9 cellular contexts compared by ENCODE assay signal in genomic region chr14:26597136-26598080, GRCh38. TPM values are rescaled to one million over a fixed set of nuclear protein-coding genes. Genes with fewer than 3 reads are reported as not detected.
DNase-seq lines count a peak whose midpoint lies in the region; TF ChIP-seq lines count a peak whose summit lies in the region.
"Had no signal": no experiment of that assay in that cellular context is flagged by ENCODE, and none has a peak within 500 bp of the region (broad histone marks: within the 10 kb centered on the region; RNA-seq: fewer than 3 reads in every experiment).

TSS of gene NOVA1 (minus strand) at chr14:26598033. CDS start at chr14:26597436, 597 bp downstream.

- no peaks in the 10 kb centered on the region for H3K36me3 ChIP-seq in spleen
- H3K36me3 ChIP-seq: BLaER1 treated with 17β-estradiol and CSF1 and Interleukin-3, amounts not matched to agents 10 nM and 100 nM had no signal

- H3K4me1 ChIP-seq in spleen: peaks cover 0 to 11% (median 0%) of the 10 kb centered on the region in 6 donors
- H3K4me1 ChIP-seq: BLaER1 treated with 17β-estradiol and CSF1 and Interleukin-3, amounts not matched to agents 10 nM and 100 nM had no signal

- intact Hi-C loops in spleen (cut with DNase I; ENCODE audit: low total_unique reads): no loop called here

- H3K4me3 ChIP-seq in cardiac fibroblast (replicated peaks in 1 of 2; ENCODE audit: low read depth in 2 of 2, low read length in 2 of 2): peak within 1 kb of the TSS; percentile 69 to 85
- peak within 1 kb of the TSS; percentile 33 to 71 (median 52) for H3K4me3 ChIP-seq in spleen
- H3K4me3 ChIP-seq: BLaER1 treated with 17β-estradiol and CSF1 and Interleukin-3, amounts not matched to agents 10 nM and 100 nM had no signal

- H3K9me3 ChIP-seq in spleen: peaks cover 0 to 5% (median 0%) of the 10 kb centered on the region in 8 donors

- peak; percentile 30 for DNase-seq in NCI-H1436 (lab: John Stamatoyannopoulos, UW)
- no peak for DNase-seq in NCI-H1436 treated with DMSO at 0.1 percent for 48 hours (lab: John Stamatoyannopoulos, UW)
- DNase-seq in NCI-H2227 treated with DMSO at 0.1 percent for 48 hours (lab: John Stamatoyannopoulos, UW): peak; percentile 79
- DNase-seq in cardiac fibroblast (ENCODE audit: low read depth in 2 of 2): peak; percentile 15 to 33
- peak; percentile 41 for DNase-seq in kidney glomerular epithelial cell (lab: John Stamatoyannopoulos, UW)
- peak; percentile 67 for DNase-seq in spleen
- no peak for DNase-seq in KG1 (lab: John Stamatoyannopoulos, UW)
- DNase-seq in stimulated activated CD8-positive, alpha-beta memory T cell treated with anti-CD3 and anti-CD28 coated beads, Interleukin-4, amount 100 ng/mL, for 48 hours: no peak

- H3K27ac ChIP-seq in spleen: peak within 1 kb of the TSS in 7 of 8 donors; percentile 8 to 74 (median 71)
- H3K27ac ChIP-seq: BLaER1 treated with 17β-estradiol and CSF1 and Interleukin-3, amounts not matched to agents 10 nM and 100 nM had no signal

- peaks cover 0 to 48% (median 0%) of the 10 kb centered on the region in 7 donors for H3K27me3 ChIP-seq in spleen (replicated peaks in 1 of 7)
- H3K27me3 ChIP-seq: BLaER1 treated with 17β-estradiol and CSF1 and Interleukin-3, amounts not matched to agents 10 nM and 100 nM had no signal

- TF ChIP-seq CTCF in cardiac fibroblast (IDR thresholded peaks at IDR 0.05; ENCODE audit: low read depth, low read length) (no peak), spleen (IDR thresholded peaks at IDR 0.05 in 8 of 11, conservative IDR thresholded peaks at IDR 0.05 in 3 of 11) (no peak)

- no peak for TF ChIP-seq POLR2A in spleen (IDR thresholded peaks at IDR 0.05)

- WGBS in spleen, 5 donors: 2 to 7% (median 3%) methylated on average over 42 to 66 of the region's 66 CpGs

RNA-seq across cellular contexts. Expression of gene NOVA1, which starts in this region (rescaled TPM):
- 1 to 10 TPM; 1.3 to 4.0 (median 2.8) TPM for total RNA-seq in spleen
- polyA plus RNA-seq in spleen: 1 to 10 TPM in 2 of 3 donors, under 1 TPM in 1; 0.59 to 1.4 (median 1.1) TPM

Comparison
In these comparisons a context has a peak if more than half of its experiments do, and no peak if none do; other contexts are left out.
1. DNase-seq: peak in NCI-H1436 (single experiment), NCI-H2227 treated with DMSO at 0.1 percent for 48 hours (single experiment), cardiac fibroblast (2 of 2), kidney glomerular epithelial cell (single experiment) and spleen (single experiment); none in NCI-H1436 treated with DMSO at 0.1 percent for 48 hours (single experiment), KG1 (single experiment) and stimulated activated CD8-positive, alpha-beta memory T cell treated with anti-CD3 and anti-CD28 coated beads, Interleukin-4, amount 100 ng/mL, for 48 hours (single experiment).